20 cellular contexts compared by ENCODE assay signal in genomic region chr2:147789287-147789686, GRCh38.
"Had no signal": no experiment of that assay in that cellular context is flagged by ENCODE, and none has a peak within 500 bp of the region (broad histone marks: within the 10 kb centered on the region; RNA-seq: fewer than 3 reads in every experiment).

No MANE protein-coding gene starts in this region.

- H3K9me3 ChIP-seq: tibial artery had no signal

- H3K27me3 Mint-ChIP-seq: activated CD4-positive, alpha-beta memory T cell treated with anti-CD3 and anti-CD28 coated beads, Interleukin-2, amount 10 ng/mL, durations not matched to agents 7 days and 5 days; activated CD8-positive, alpha-beta memory T cell treated with anti-CD3 and anti-CD28 coated beads, Interleukin-2, amount 10 ng/mL, durations not matched to agents 7 days and 5 days; activated naive CD8-positive, alpha-beta T cell treated with anti-CD3 and anti-CD28 coated beads for 36 hours had no signal

- H2AFZ ChIP-seq: hepatocyte had no signal

- H3K27ac Mint-ChIP-seq: activated B cell treated with CpG ODN at 0.5 μM for 24 hours; activated CD4-positive, alpha-beta memory T cell treated with anti-CD3 and anti-CD28 coated beads, Interleukin-2, amount 10 ng/mL, durations not matched to agents 7 days and 5 days; activated CD8-positive, alpha-beta memory T cell treated with anti-CD3 and anti-CD28 coated beads, Interleukin-2, amount 10 ng/mL, durations not matched to agents 7 days and 5 days; activated naive CD8-positive, alpha-beta T cell treated with anti-CD3 and anti-CD28 coated beads for 36 hours; nephron progenitor cell had no signal

- H3K4me1 Mint-ChIP-seq: activated B cell treated with CpG ODN at 0.5 μM for 24 hours, nephron progenitor cell had no signal

- H3K4me2 ChIP-seq: hepatocyte had no signal

- H3K27ac ChIP-seq: brain microvascular endothelial cell, hepatocyte, skin epidermis, tibial artery had no signal

- H3K9me3 Mint-ChIP-seq: activated B cell treated with CpG ODN at 0.5 μM for 24 hours; activated CD4-positive, alpha-beta memory T cell treated with anti-CD3 and anti-CD28 coated beads, Interleukin-2, amount 10 ng/mL, durations not matched to agents 7 days and 5 days; activated naive CD8-positive, alpha-beta T cell treated with anti-CD3 and anti-CD28 coated beads for 36 hours; nephron progenitor cell had no signal

- H3K79me2 ChIP-seq: hepatocyte had no signal

- DNase-seq: activated B cell treated with CpG ODN at 0.5 μM for 24 hours; activated CD4-positive, alpha-beta memory T cell treated with anti-CD3 and anti-CD28 coated beads, Interleukin-2, amount 10 ng/mL, durations not matched to agents 7 days and 5 days; activated CD4-positive, alpha-beta T cell treated with anti-CD3 and anti-CD28 coated beads for 48 hours; activated CD8-positive, alpha-beta memory T cell treated with anti-CD3 and anti-CD28 coated beads, Interleukin-2, amount 10 ng/mL, durations not matched to agents 7 days and 5 days; activated naive CD4-positive, alpha-beta T cell; activated naive CD8-positive, alpha-beta T cell treated with anti-CD3 and anti-CD28 coated beads for 36 hours; amygdala; brain microvascular endothelial cell; cortex of kidney; left colon; midbrain; nephron progenitor cell; occipital lobe; right cardiac atrium; stimulated activated naive CD8-positive, alpha-beta T cell treated with anti-CD3 and anti-CD28 coated beads, Interleukin-15, Interleukin-2, amounts not matched to agents 100 U/mL and 50 U/mL, for 24 hours; substantia nigra; tibial artery had no signal

- H3K4me3 ChIP-seq: hepatocyte, lung, skin epidermis, tibial artery had no signal

- H3K4me1 ChIP-seq: tibial artery had no signal

- H3K36me3 Mint-ChIP-seq: activated CD8-positive, alpha-beta memory T cell treated with anti-CD3 and anti-CD28 coated beads, Interleukin-2, amount 10 ng/mL, durations not matched to agents 7 days and 5 days; activated naive CD8-positive, alpha-beta T cell treated with anti-CD3 and anti-CD28 coated beads for 36 hours had no signal

- H3K27me3 ChIP-seq: brain microvascular endothelial cell, hepatocyte, tibial artery had no signal

- H3K36me3 ChIP-seq: brain microvascular endothelial cell, tibial artery had no signal

- ATAC-seq: activated CD8-positive, alpha-beta memory T cell treated with anti-CD3 and anti-CD28 coated beads, Interleukin-2, amount 10 ng/mL, durations not matched to agents 7 days and 5 days; left colon; right cardiac atrium; stimulated activated naive CD8-positive, alpha-beta T cell treated with anti-CD3 and anti-CD28 coated beads, Interleukin-15, Interleukin-2, amounts not matched to agents 100 U/mL and 50 U/mL, for 24 hours had no signal

- H3K4me3 Mint-ChIP-seq: activated B cell treated with CpG ODN at 0.5 μM for 24 hours; activated CD4-positive, alpha-beta memory T cell treated with anti-CD3 and anti-CD28 coated beads, Interleukin-2, amount 10 ng/mL, durations not matched to agents 7 days and 5 days; activated CD8-positive, alpha-beta memory T cell treated with anti-CD3 and anti-CD28 coated beads, Interleukin-2, amount 10 ng/mL, durations not matched to agents 7 days and 5 days; activated naive CD8-positive, alpha-beta T cell treated with anti-CD3 and anti-CD28 coated beads for 36 hours; nephron progenitor cell had no signal
